8 cellular contexts compared by ENCODE assay signal in the genomic region with DNA sequence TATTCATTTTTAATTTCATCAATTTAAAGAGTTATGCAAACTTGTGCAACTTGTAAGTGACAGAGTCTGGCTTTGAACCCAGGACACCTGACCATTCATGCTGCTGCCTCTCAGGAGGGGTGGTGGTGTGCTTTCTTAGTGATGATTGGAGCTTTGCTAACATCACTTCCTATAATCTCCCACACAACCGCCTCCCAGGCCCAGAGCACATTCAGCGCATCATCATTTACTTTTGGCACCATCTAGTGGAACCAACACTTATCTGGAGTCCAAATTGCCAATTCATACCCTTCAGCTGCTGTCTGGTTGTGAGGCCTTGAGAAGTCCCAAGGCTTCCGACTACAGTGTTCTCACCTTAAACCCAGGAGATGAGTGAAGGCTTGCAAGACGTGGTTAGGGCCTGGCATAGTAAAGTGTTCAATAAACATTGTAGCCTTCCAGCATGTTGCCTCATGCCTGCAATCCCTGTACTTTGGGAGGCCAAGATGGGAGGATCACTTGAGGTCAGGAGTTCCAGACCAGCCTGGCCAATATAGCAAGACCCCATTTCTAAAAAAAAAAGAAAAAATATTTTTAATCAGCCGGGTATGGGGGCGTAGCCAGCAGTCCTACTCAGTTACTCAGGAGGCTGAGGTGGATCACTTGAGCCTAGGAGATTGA. TPM values are rescaled to one million over a fixed set of nuclear protein-coding genes. Genes with fewer than 3 reads are reported as not detected.
A peak's percentile ranks its signal among the peaks of the same experiment; 100 is the strongest.
DNase-seq lines count a peak whose midpoint lies in the region; ATAC-seq, FAIRE-seq and TF ChIP-seq lines count a peak whose summit lies in the region.

No MANE protein-coding gene starts in this region.

- H3K4me1 Mint-ChIP-seq in astrocyte (ENCODE audit: low read depth, unreplicated experiment), result no peaks in the 10 kb centered on the region

- peaks cover 27% of the 10 kb centered on the region for H3F3A ChIP-seq in MM.1S (ENCODE audit: insufficient read depth, low read length)

- H4K20me1 ChIP-seq in MM.1S (ENCODE audit: insufficient read depth, low read length) (no peaks in the 10 kb centered on the region), astrocyte (ENCODE audit: insufficient read depth, low read length) (no peaks in the 10 kb centered on the region), hepatocyte (ENCODE audit: insufficient read depth, poor library complexity, severe bottlenecking) (no peaks in the 10 kb centered on the region)

- H3K36me3 ChIP-seq in MM.1S (replicated peaks; ENCODE audit: insufficient read depth, low read length) (no peaks in the 10 kb centered on the region), astrocyte (ENCODE audit: insufficient read depth, low read length) (no peaks in the 10 kb centered on the region), hepatocyte (replicated peaks; ENCODE audit: insufficient read depth, low read depth) (no peaks in the 10 kb centered on the region), small intestine (ENCODE audit: control insufficient read depth in 2 of 2, insufficient read depth in 2 of 2, low read length in 2 of 2) (no peaks in the 10 kb centered on the region)

- H3K4me3 ChIP-seq in MM.1S (ENCODE audit: low read length) (no peak overlapping the region), astrocyte (ENCODE audit: insufficient read depth, low read depth, low read length) (no peak overlapping the region), hepatocyte (no peak overlapping the region), small intestine (ENCODE audit: low read depth in 1 of 2, low read length in 2 of 2) (no peak overlapping the region)

- WGBS in hepatocyte (ENCODE audit: low lambda C conversion rate, missing lambda C conversion rate), result 81% methylated on average over 6 of the region's 6 CpGs
- WGBS in small intestine, 3 donors, result 53 to 59% (median 57%) methylated on average over 6 of the region's 6 CpGs

- peak; percentile 32 for TF ChIP-seq CTCF in MM.1S (IDR thresholded peaks at IDR 0.05; ENCODE audit: low read length)
- TF ChIP-seq CTCF in astrocyte (IDR thresholded peaks at IDR 0.05; ENCODE audit: insufficient read depth, low read depth, low read length), result peak; percentile 43
- peak; percentile 57 for TF ChIP-seq CTCF in hepatocyte (IDR thresholded peaks at IDR 0.05; ENCODE audit: poor library complexity)

- FAIRE-seq in astrocyte (lab: Jason Lieb, UNC) (peak; percentile 89), small intestine (lab: Jason Lieb, UNC) (no peak)

- ATAC-seq in HG02678 (IDR thresholded peaks at IDR 0.05; ENCODE audit: unreplicated experiment), result no peak

- H3K27ac Mint-ChIP-seq in astrocyte (ENCODE audit: unreplicated experiment), result peak overlapping the region; percentile 78

- H3K4me2 ChIP-seq in MM.1S (ENCODE audit: low read depth, low read length) (no peak overlapping the region), astrocyte (ENCODE audit: low read length) (no peak overlapping the region), hepatocyte (peak overlapping the region; percentile 90)

- no peaks in the 10 kb centered on the region for H3K9me2 ChIP-seq in MM.1S (replicated peaks; ENCODE audit: insufficient read depth, low read length)
- no peaks in the 10 kb centered on the region for H3K9me2 ChIP-seq in hepatocyte (replicated peaks; ENCODE audit: insufficient read depth)

- peaks cover 4% of the 10 kb centered on the region for H3K36me3 Mint-ChIP-seq in astrocyte (ENCODE audit: low read depth, unreplicated experiment)

- H3K9me3 Mint-ChIP-seq in astrocyte (ENCODE audit: unreplicated experiment), result peaks cover 3% of the 10 kb centered on the region

- H3K9ac ChIP-seq in MM.1S (ENCODE audit: low read length) (no peak overlapping the region), astrocyte (ENCODE audit: low read length) (no peak overlapping the region)

- peak overlapping the region; percentile 77 for H3K4me3 Mint-ChIP-seq in astrocyte (ENCODE audit: unreplicated experiment)

- H3K27me3 ChIP-seq in MM.1S (replicated peaks; ENCODE audit: insufficient read depth, low read length) (no peaks in the 10 kb centered on the region; the same call in 1 of the 2 replicates), astrocyte (ENCODE audit: insufficient read depth, low read length) (no peaks in the 10 kb centered on the region), hepatocyte (no peaks in the 10 kb centered on the region), small intestine (ENCODE audit: control insufficient read depth in 2 of 2, insufficient read depth in 2 of 2, low read length in 2 of 2) (no peaks in the 10 kb centered on the region)

- no peaks in the 10 kb centered on the region for H3K27me3 Mint-ChIP-seq in astrocyte (ENCODE audit: low read depth, unreplicated experiment)

- no peak overlapping the region for H3K27ac ChIP-seq in MM.1S (ENCODE audit: low read length)
- no peak overlapping the region for H3K27ac ChIP-seq in astrocyte (ENCODE audit: low read depth, low read length)
- no peak overlapping the region for H3K27ac ChIP-seq in hepatocyte
- no peak overlapping the region for H3K27ac ChIP-seq in small intestine (ENCODE audit: low read depth in 1 of 2, low read length in 1 of 2)

- H2AFZ ChIP-seq in MM.1S (ENCODE audit: low read length) (no peak overlapping the region), astrocyte (ENCODE audit: low read depth, low read length) (no peak overlapping the region), hepatocyte (no peak overlapping the region)

- H3K79me2 ChIP-seq in MM.1S (ENCODE audit: low read length) (no peaks in the 10 kb centered on the region), astrocyte (ENCODE audit: insufficient read depth, low read length) (peaks cover 3% of the 10 kb centered on the region), hepatocyte (peaks cover 3% of the 10 kb centered on the region)

- H3K4me1 ChIP-seq in MM.1S (ENCODE audit: low read length) (peaks cover 18% of the 10 kb centered on the region), astrocyte (ENCODE audit: insufficient read depth, low read length) (no peaks in the 10 kb centered on the region), hepatocyte (ENCODE audit: insufficient read depth) (no peaks in the 10 kb centered on the region), small intestine (ENCODE audit: control insufficient read depth in 2 of 2, insufficient read depth in 1 of 2, low read depth in 1 of 2, low read length in 1 of 2) (no peaks in the 10 kb centered on the region)

- DNase-seq in GM03348 (ENCODE audit: low spot score) (peak; percentile 90), MM.1S (peak; percentile 67), SK-N-DZ (ENCODE audit: low spot score) (peak; percentile 77), astrocyte (ENCODE audit: low read depth) (peak; percentile 83), hepatocyte (ENCODE audit: low spot score) (peak; percentile 75), small intestine (peak; percentile 68), T-helper 9 cell (no peak)

- H3K9me3 ChIP-seq in MM.1S (replicated peaks; ENCODE audit: insufficient read depth, low read length), result no peaks in the 10 kb centered on the region
- no peaks in the 10 kb centered on the region for H3K9me3 ChIP-seq in astrocyte (ENCODE audit: insufficient read depth, low read depth, low read length)
- no peaks in the 10 kb centered on the region for H3K9me3 ChIP-seq in hepatocyte (ENCODE audit: low read depth)
- no peaks in the 10 kb centered on the region for H3K9me3 ChIP-seq in small intestine (ENCODE audit: control insufficient read depth, low read depth)

RNA-seq across cellular contexts. Expression of gene TTLL1, which starts 1.1 kb away (rescaled TPM):
- polyA plus RNA-seq in SK-N-DZ (2014; cell fraction: cytosol; rRNA removed), result 11.9 and 15.2 TPM in 2 replicates
- 5.1 and 6.4 TPM in 2 replicates for polyA plus RNA-seq in SK-N-DZ (2014; cell fraction: nucleus; rRNA removed)
- total RNA-seq in astrocyte (10.7 and 13.7 TPM in 2 replicates), hepatocyte (4.9 and 6.4 TPM in 2 replicates)
- polyA plus RNA-seq in hepatocyte (8.7 and 9.5 TPM in 2 replicates), small intestine (1 to 10 TPM; 1.1 to 4.2 (median 1.1) TPM)

RNA-seq across cellular contexts. Expression of gene BIK, which starts 20.3 kb away (rescaled TPM):
- polyA plus RNA-seq in SK-N-DZ (2014; cell fraction: cytosol; rRNA removed), result not detected in 2 replicates
- polyA plus RNA-seq in SK-N-DZ (2014; cell fraction: nucleus; rRNA removed), result not detected in 2 replicates
- total RNA-seq in astrocyte (0.31 and 0.32 TPM in 2 replicates), hepatocyte (2.0 and 10.6 TPM in 2 replicates)
- polyA plus RNA-seq in hepatocyte (15.5 and 17.7 TPM in 2 replicates), small intestine (10 to 100 TPM; 14.7 to 26.2 (median 22.7) TPM)

RNA-seq across cellular contexts. Expression of gene MCAT, which starts 52.9 kb away (rescaled TPM):
- polyA plus RNA-seq in SK-N-DZ (2014; cell fraction: cytosol; rRNA removed), result 31.7 and 44.0 TPM in 2 replicates
- polyA plus RNA-seq in SK-N-DZ (2014; cell fraction: nucleus; rRNA removed), result 22.3 and 24.3 TPM in 2 replicates
- total RNA-seq in astrocyte (11.5 and 15.1 TPM in 2 replicates), hepatocyte (14.6 and 16.9 TPM in 2 replicates)
- polyA plus RNA-seq in hepatocyte (18.3 and 24.9 TPM in 2 replicates), small intestine (10 to 100 TPM in 2 of 3 donors, 1 to 10 TPM in 1; 9.8 to 25.7 (median 11.6) TPM)
